In the genomic region with DNA sequence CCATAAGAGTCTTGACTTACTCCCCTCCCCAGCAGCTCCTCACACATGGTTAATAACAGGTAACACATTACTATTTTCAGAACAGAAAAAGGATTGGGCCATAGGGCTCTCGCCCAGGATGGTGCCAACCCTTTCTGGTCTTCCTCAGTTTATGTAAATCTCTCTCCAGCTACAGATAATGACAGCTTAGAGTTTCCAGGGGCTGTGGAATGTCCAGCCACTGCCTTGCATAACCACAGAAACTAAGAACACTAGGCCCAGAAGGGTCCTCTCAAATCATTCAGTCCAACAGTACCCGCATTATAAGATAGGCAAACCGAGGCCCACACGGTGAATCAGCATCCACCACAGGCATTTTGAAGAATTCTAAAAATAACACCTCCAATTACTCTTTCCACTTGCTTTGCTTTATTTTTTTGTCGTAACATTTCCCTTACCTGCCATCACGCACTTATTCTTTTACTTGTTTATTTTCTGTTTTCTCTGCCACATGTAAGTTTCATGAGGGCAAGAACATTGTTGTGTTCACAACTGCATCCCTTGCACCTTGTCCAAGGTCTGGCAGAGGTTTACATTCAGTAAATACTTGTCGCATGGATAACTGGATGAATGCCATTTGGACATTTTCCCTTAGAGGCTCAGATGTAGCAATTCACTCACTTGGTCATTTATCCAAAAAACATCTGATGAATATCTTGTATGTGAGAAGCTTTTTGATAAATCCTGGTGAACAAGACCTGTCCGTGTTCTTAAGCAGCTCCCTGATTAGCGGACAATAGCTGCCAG, we compare ENCODE assay signal across 12 cellular contexts. TPM values are rescaled to one million over a fixed set of nuclear protein-coding genes. Genes with fewer than 3 reads are reported as not detected.
A peak's percentile ranks its signal among the peaks of the same experiment; 100 is the strongest.
DNase-seq lines count a peak whose midpoint lies in the region; ATAC-seq, FAIRE-seq and TF ChIP-seq lines count a peak whose summit lies in the region.
"Had no signal": no experiment of that assay in that cellular context is flagged by ENCODE, and none has a peak within 500 bp of the region (broad histone marks: within the 10 kb centered on the region; RNA-seq: fewer than 3 reads in every experiment).

No MANE protein-coding gene starts in this region.

- peak overlapping the region; percentile 68; the same call in 1 of the 2 replicates for H3K27ac ChIP-seq in IMR-90 (ENCODE audit: insufficient read depth, low read length)
- peak overlapping the region; percentile 14 to 91 (median 81) for H3K27ac ChIP-seq in adrenal gland
- peak overlapping the region; percentile 24 to 44 for H3K27ac ChIP-seq in mucosa of rectum (ENCODE audit: low read depth in 2 of 2, low read length in 2 of 2)
- H3K27ac ChIP-seq: pancreas, SK-N-MC had no signal

- POLR2A ChIA-PET in IMR-90 (lab: Charles Lee; ENCODE audit: unreplicated experiment) = interaction anchor here (0.6 kb wide), 1 partner anchor 9 kb away, joined by 3 read pairs; no protein-coding TSS in a partner anchor

- H3K36me3 ChIP-seq in IMR-90 (ENCODE audit: control insufficient read depth, insufficient read depth, low read length) (no peaks in the 10 kb centered on the region), adrenal gland (replicated peaks in 1 of 2) (no peaks in the 10 kb centered on the region), mucosa of rectum (ENCODE audit: control insufficient read depth in 2 of 2, insufficient read depth in 2 of 2, low read length in 2 of 2) (no peaks in the 10 kb centered on the region)
- H3K36me3 ChIP-seq: pancreas had no signal

- H3K23ac ChIP-seq in IMR-90 (ENCODE audit: low read depth, low read length) = peak overlapping the region; percentile 64; the same call in 1 of the 2 replicates

- no peak for TF ChIP-seq POLR2A in IMR-90 (IDR thresholded peaks at IDR 0.05; ENCODE audit: low read depth, low read length)
- no peak for TF ChIP-seq POLR2A in adrenal gland (IDR thresholded peaks at IDR 0.05)

- peaks cover 29% of the 10 kb centered on the region for H3K4me1 ChIP-seq in IMR-90 (ENCODE audit: control insufficient read depth, insufficient read depth, low read length)
- peaks cover 31 to 38% of the 10 kb centered on the region in 2 donors for H3K4me1 ChIP-seq in adrenal gland (replicated peaks in 1 of 2)
- H3K4me1 ChIP-seq in mucosa of rectum (ENCODE audit: control insufficient read depth in 2 of 2, insufficient read depth in 2 of 2, low read length in 2 of 2) = peaks cover 8 to 12% of the 10 kb centered on the region in 2 donors

- peaks cover 17% of the 10 kb centered on the region for H3K9me1 ChIP-seq in IMR-90 (ENCODE audit: insufficient read depth, low read length)

- intact Hi-C loops in IMR-90 (cut with micrococcal nuclease) (no loop called here), adrenal gland (cut with DNase I) (no loop called here)

- FAIRE-seq in GM19239 (lab: Jason Lieb, UNC) = no peak
- FAIRE-seq: pancreas had no signal

- 0 out of 2 replicates have a peak overlapping the region, but pooled peaks have one; percentile 21 for H2AK5ac ChIP-seq in IMR-90 (ENCODE audit: low read depth, low read length)

- no peak overlapping the region for H2AFZ ChIP-seq in IMR-90 (replicated peaks; ENCODE audit: low read length, poor library complexity)

- H3K18ac ChIP-seq in IMR-90 (ENCODE audit: low read depth, low read length) = peak overlapping the region; percentile 61; the same call in 1 of the 2 replicates

- peaks cover 0 to 16% of the 10 kb centered on the region in 2 experiments; a peak in 2 of 4 replicates for H3K79me1 ChIP-seq in IMR-90 (ENCODE audit: low read depth in 1 of 2, low read length in 2 of 2)

- H3K4ac ChIP-seq in IMR-90 (ENCODE audit: low read depth, low read length) = peak overlapping the region; percentile 38; the same call in 1 of the 2 replicates

- in situ Hi-C loops in IMR-90 (cut with MboI; ENCODE audit: low sequenced_read_pairs) = loop anchor here (5.0 kb wide), 1 partner anchor 83 kb away; no protein-coding TSS in a partner anchor

- peak overlapping the region; percentile 10 for H2BK20ac ChIP-seq in IMR-90 (ENCODE audit: low read depth, low read length)

- peak overlapping the region; percentile 13; the same call in 1 of the 2 replicates for H3K4me3 ChIP-seq in IMR-90 (ENCODE audit: insufficient read depth, low read depth, low read length)
- H3K4me3 ChIP-seq in adrenal gland = peak overlapping the region in 1 of 4 donors; percentile 5
- no peak overlapping the region for H3K4me3 ChIP-seq in mucosa of rectum (ENCODE audit: low read length in 2 of 2)
- H3K4me3 ChIP-seq: pancreas, SK-N-MC had no signal

- H2AK9ac ChIP-seq in IMR-90 (replicated peaks; ENCODE audit: low read depth, low read length, poor library complexity) = no peak overlapping the region

- TF ChIP-seq CTCF in IMR-90 (conservative IDR thresholded peaks at IDR 0.05; ENCODE audit: low read depth, low read length) (no peak), adrenal gland (IDR thresholded peaks at IDR 0.05) (no peak)

- BruUV-seq in IMR-90 (replicated peaks; lab: Mats Ljungman, UMichigan) = no TSS peak

- H4K8ac ChIP-seq in IMR-90 (ENCODE audit: low read depth in 2 of 2, low read length in 2 of 2) = peak overlapping the region in 1 of 2 experiments; percentile 58; a peak in 2 of 4 replicates

- peak overlapping the region; percentile 85 for H3K4me2 ChIP-seq in IMR-90 (ENCODE audit: low read depth, low read length)

- H3K27me3 ChIP-seq in IMR-90 (ENCODE audit: control insufficient read depth, insufficient read depth, low read length) (no peaks in the 10 kb centered on the region), adrenal gland (no peaks in the 10 kb centered on the region), mucosa of rectum (ENCODE audit: control insufficient read depth in 2 of 2, insufficient read depth in 2 of 2, low read length in 2 of 2) (no peaks in the 10 kb centered on the region)
- H3K27me3 ChIP-seq: pancreas had no signal

- peak overlapping the region; percentile 29; the same call in 2 of the 3 replicates for H2BK15ac ChIP-seq in IMR-90 (ENCODE audit: low read depth, low read length)

- DNase-seq in EH (ENCODE audit: low read depth) (peak; percentile 58), IMR-90 (peak; percentile 44), adrenal gland (peak in 1 of 7 donors; percentile 40), HT-29 (ENCODE audit: low spot score) (no peak), GM19239 (ENCODE audit: insufficient read length, low spot score) (no peak)
- DNase-seq: immature natural killer cell, NCI-H2171, pancreas had no signal

- H2BK5ac ChIP-seq in IMR-90 (ENCODE audit: low read depth, low read length, poor library complexity, severe bottlenecking) = peak overlapping the region; percentile 81

- no peak overlapping the region; the same call in 1 of the 2 replicates for H3K14ac ChIP-seq in IMR-90 (replicated peaks; ENCODE audit: low read depth, low read length)

- TF ChIP-seq RAD21 in IMR-90 (IDR thresholded peaks at IDR 0.05; ENCODE audit: low read length) = no peak

- H4K5ac ChIP-seq in IMR-90 (ENCODE audit: low read depth, low read length) = peak overlapping the region; percentile 25; the same call in 1 of the 2 replicates

- dilution Hi-C loops in IMR-90 (cut with HindIII; ENCODE audit: low sequenced_read_pairs, unreplicated experiment) = no loop called here

- H2BK120ac ChIP-seq in IMR-90 (ENCODE audit: low read depth, low read length) = peak overlapping the region; percentile 36; the same call in 1 of the 2 replicates

- peak overlapping the region; percentile 20; the same call in 1 of the 2 replicates for H3K9ac ChIP-seq in IMR-90 (ENCODE audit: low read depth, low read length)
- no peak overlapping the region for H3K9ac ChIP-seq in mucosa of rectum (ENCODE audit: low read depth in 1 of 2, low read length in 2 of 2)

- H3K56ac ChIP-seq in IMR-90 (ENCODE audit: extremely low read depth, insufficient read depth, low read length) = no peak overlapping the region

- peaks cover 5% of the 10 kb centered on the region; the same call in 1 of the 2 replicates for H4K20me1 ChIP-seq in IMR-90 (ENCODE audit: insufficient read depth, low read length)

- ATAC-seq in IMR-90 (ENCODE audit: low read depth) (no peak), GM19455 (IDR thresholded peaks at IDR 0.05; ENCODE audit: unreplicated experiment) (no peak), GM21526 (IDR thresholded peaks at IDR 0.05; ENCODE audit: low FRiP score, unreplicated experiment) (no peak)
- ATAC-seq: pancreas had no signal

- CTCF ChIA-PET in IMR-90 (lab: Yijun Ruan, JAX) = interaction anchor here (0.8 to 1.7 kb wide), 2 partner anchors 8 to 35 kb away, joined by 4 read pairs; a partner anchor contains a TSS

- 36% methylated on average over 4 of the region's 9 CpGs; no CpG with 5 or more reads in 1 of the 2 experiments for WGBS in IMR-90 (ENCODE audit: extremely low coverage in 2 of 2, insufficient read length in 1 of 2), 2 experiments
- WGBS in adrenal gland, 4 donors = 39 to 61% (median 52%) methylated on average over 9 of the region's 9 CpGs

- H3K9me3 ChIP-seq in IMR-90 (ENCODE audit: control insufficient read depth, insufficient read depth, low read length) = no peaks in the 10 kb centered on the region
- H3K9me3 ChIP-seq in adrenal gland (replicated peaks in 1 of 3) = no peaks in the 10 kb centered on the region
- H3K9me3 ChIP-seq in mucosa of rectum (ENCODE audit: control insufficient read depth in 2 of 2, low read length in 2 of 2) = no peaks in the 10 kb centered on the region
- H3K9me3 ChIP-seq: pancreas had no signal

- no peak overlapping the region for H4K91ac ChIP-seq in IMR-90 (ENCODE audit: insufficient read depth, low read depth, low read length)

RNA-seq across cellular contexts. Expression of a gene that starts 6.4 kb away (rescaled TPM):
- total RNA-seq in IMR-90 (2012; rRNA removed) (265 and 275 TPM in 2 replicates), adrenal gland (100 to 1,000 TPM in 2 of 8 donors, 10 to 100 TPM in 6; 66.9 to 128 (median 84.7) TPM)
- polyA plus RNA-seq in IMR-90 (2012; rRNA removed) (181 and 203 TPM in 2 replicates), adrenal gland (10 to 100 TPM; 48.7 to 64.9 (median 55.3) TPM)
- polyA plus RNA-seq in IMR-90 (2012; cell fraction: cytosol; rRNA removed) = 183 and 191 TPM in 2 replicates
- polyA plus RNA-seq in IMR-90 (2012; cell fraction: nucleus; rRNA removed; ENCODE audit: low replicate concordance) = 58.2 and 85.3 TPM in 2 replicates
- total RNA-seq in HT-29 (2014; rRNA removed; shearing (Covaris generic)) = 79.1 and 90.1 TPM in 2 replicates

RNA-seq across cellular contexts. Expression of a gene that starts 8.3 kb away (rescaled TPM):
- total RNA-seq in IMR-90 (2012; rRNA removed) (12.9 and 16.7 TPM in 2 replicates), adrenal gland (10 to 100 TPM; 25.6 to 83.2 (median 38.4) TPM)
- polyA plus RNA-seq in IMR-90 (2012; rRNA removed) (24.6 and 29.2 TPM in 2 replicates), adrenal gland (10 to 100 TPM; 16.0 to 25.7 (median 17.7) TPM)
- polyA plus RNA-seq in IMR-90 (2012; cell fraction: cytosol; rRNA removed) = 35.1 and 52.6 TPM in 2 replicates
- 10.9 and 29.3 TPM in 2 replicates for polyA plus RNA-seq in IMR-90 (2012; cell fraction: nucleus; rRNA removed; ENCODE audit: low replicate concordance)
- 73.6 and 74.7 TPM in 2 replicates for total RNA-seq in HT-29 (2014; rRNA removed; shearing (Covaris generic))

RNA-seq across cellular contexts. Expression of a gene that starts 23.5 kb away (rescaled TPM):
- not detected in 2 replicates for total RNA-seq in IMR-90 (2012; rRNA removed)
- polyA plus RNA-seq in IMR-90 (2012; rRNA removed) = not detected in 2 replicates
- not detected in 2 replicates for polyA plus RNA-seq in IMR-90 (2012; cell fraction: cytosol; rRNA removed)
- polyA plus RNA-seq in IMR-90 (2012; cell fraction: nucleus; rRNA removed; ENCODE audit: low replicate concordance) = not detected in 2 replicates
- total RNA-seq in adrenal gland = under 1 TPM in 3 of 8 donors, not detected in 5; 0.24 to 0.78 (median 0.65) TPM
- polyA plus RNA-seq in adrenal gland = under 1 TPM in 1 of 3 donors, not detected in 2; 0.33 TPM
- 0.23 and 1.6 TPM in 2 replicates for total RNA-seq in HT-29 (2014; rRNA removed; shearing (Covaris generic))
- polyA plus RNA-seq: pancreas had no signal

RNA-seq across cellular contexts. Expression of a gene that starts 46.5 kb away (rescaled TPM):
- total RNA-seq in IMR-90 (2012; rRNA removed) = not detected in 2 replicates
- 0.12 and 0.13 TPM in 2 replicates for polyA plus RNA-seq in IMR-90 (2012; rRNA removed)
- polyA plus RNA-seq in IMR-90 (2012; cell fraction: cytosol; rRNA removed) = 0.11 and 0.16 TPM in 2 replicates
- 0.37 and 1.2 TPM in 2 replicates for polyA plus RNA-seq in IMR-90 (2012; cell fraction: nucleus; rRNA removed; ENCODE audit: low replicate concordance)
- total RNA-seq in adrenal gland = under 1 TPM in 1 of 8 donors, not detected in 7; 0.15 TPM
- under 1 TPM in 2 of 3 donors, not detected in 1; 0.16 to 0.37 TPM for polyA plus RNA-seq in adrenal gland
- 0.13 and 0.46 TPM in 2 replicates for total RNA-seq in HT-29 (2014; rRNA removed; shearing (Covaris generic))
- polyA plus RNA-seq: immature natural killer cell had no signal

RNA-seq across cellular contexts. Expression of a gene that starts 48.0 kb away (rescaled TPM):
- total RNA-seq in IMR-90 (2012; rRNA removed) = not detected in 2 replicates
- not detected in 2 replicates for polyA plus RNA-seq in IMR-90 (2012; rRNA removed)
- not detected in 2 replicates for polyA plus RNA-seq in IMR-90 (2012; cell fraction: cytosol; rRNA removed)
- polyA plus RNA-seq in IMR-90 (2012; cell fraction: nucleus; rRNA removed; ENCODE audit: low replicate concordance) = not detected in 2 replicates
- total RNA-seq in adrenal gland = not detected
- under 1 TPM in 1 of 3 donors, not detected in 2; 0.03 TPM for polyA plus RNA-seq in adrenal gland
- total RNA-seq in HT-29 (2014; rRNA removed; shearing (Covaris generic)) = not detected in 2 replicates
- polyA plus RNA-seq: immature natural killer cell had no signal

Comparison
In these comparisons a context has a peak if more than half of its experiments do, and no peak if none do; other contexts are left out.
1. DNase-seq: peak in EH (single experiment) and IMR-90 (single experiment); none in HT-29 (single experiment) and GM19239 (single experiment).
2. Peak in every context shown above with its lines, with median percentiles within 50 percentile points of each other: H3K27ac ChIP-seq.